1 cellular context compared by ENCODE assay signal in genomic region chr3:140050977-140051957, GRCh38.
TF ChIP-seq lines count a peak whose summit lies in the region.

No MANE protein-coding gene starts in this region.

TF ChIP-seq in liver, 16 proteins besides CTCF, POLR2A, EP300 and RAD21 (continued from another document):
- TF ChIP-seq REST (IDR thresholded peaks at IDR 0.05) (no peak), TAF1 (conservative IDR thresholded peaks at IDR 0.05) (no peak), ATF3 (IDR thresholded peaks at IDR 0.05) (no peak)
